Comparison of ENCODE assay signal across 11 cellular contexts in genomic region chr22:40510965-40511364, GRCh38.
DNase-seq lines count a peak whose midpoint lies in the region; ATAC-seq and TF ChIP-seq lines count a peak whose summit lies in the region.
"Had no signal": no experiment of that assay in that cellular context is flagged by ENCODE, and none has a peak within 500 bp of the region (broad histone marks: within the 10 kb centered on the region; RNA-seq: fewer than 3 reads in every experiment).

No MANE protein-coding gene starts in this region.

- TF ChIP-seq EP300 in tibial nerve (IDR thresholded peaks at IDR 0.05): no peak

- H3K9me3 ChIP-seq in Panc1 (ENCODE audit: control insufficient read depth, insufficient read depth, low read depth, low read length) (no peaks in the 10 kb centered on the region), tibial nerve (no peaks in the 10 kb centered on the region), neural progenitor cell (ENCODE audit: low read depth) (no peaks in the 10 kb centered on the region)

- no peak overlapping the region for H3K9ac ChIP-seq in neural progenitor cell

- H3K79me2 ChIP-seq in neural progenitor cell (ENCODE audit: low read depth): peaks cover 6% of the 10 kb centered on the region

- H3K36me3 Mint-ChIP-seq in chondrocyte (ENCODE audit: low read depth) (no peaks in the 10 kb centered on the region), nephron (ENCODE audit: low read depth) (peaks cover 6% of the 10 kb centered on the region), neural progenitor cell (no peaks in the 10 kb centered on the region)

- H3K27me3 ChIP-seq in Panc1 (ENCODE audit: control insufficient read depth, insufficient read depth, low read length): no peaks in the 10 kb centered on the region
- H3K27me3 ChIP-seq in tibial nerve: no peaks in the 10 kb centered on the region
- H3K27me3 ChIP-seq in neural progenitor cell: no peaks in the 10 kb centered on the region

- peak overlapping the region; percentile 92 for H3K27ac Mint-ChIP-seq in chondrocyte (ENCODE audit: unreplicated experiment)
- H3K27ac Mint-ChIP-seq in nephron: peak overlapping the region; percentile 76 to 94 (median 84)
- H3K27ac Mint-ChIP-seq in neural progenitor cell: no peak overlapping the region

- H3K27ac ChIP-seq in Panc1 (ENCODE audit: low read length): peak overlapping the region; percentile 78
- H3K27ac ChIP-seq in tibial nerve: peak overlapping the region; percentile 71 to 92 (median 83)
- H3K27ac ChIP-seq in neural progenitor cell: no peak overlapping the region
- H3K27ac ChIP-seq: HL-60 had no signal

- no peaks in the 10 kb centered on the region; the same call in 1 of the 2 replicates for H3K36me3 ChIP-seq in Panc1 (ENCODE audit: control insufficient read depth, insufficient read depth, low read length)
- H3K36me3 ChIP-seq in tibial nerve: no peaks in the 10 kb centered on the region
- no peaks in the 10 kb centered on the region for H3K36me3 ChIP-seq in neural progenitor cell

- H4K20me1 ChIP-seq in neural progenitor cell (ENCODE audit: low read depth): no peaks in the 10 kb centered on the region

- H3K9me3 Mint-ChIP-seq in chondrocyte (ENCODE audit: low read depth): no peaks in the 10 kb centered on the region
- no peaks in the 10 kb centered on the region for H3K9me3 Mint-ChIP-seq in nephron
- H3K9me3 Mint-ChIP-seq in neural progenitor cell: no peaks in the 10 kb centered on the region

- in situ Hi-C loops in Panc1 (cut with HindIII; ENCODE audit: low pct_unique_long_range_greater_than_20kb, low sequenced_read_pairs): no loop called here

- ATAC-seq in Panc1: no peak

- CTCF ChIA-PET in Panc1 (lab: Charles Lee): no interaction called here

- TF ChIP-seq CTCF in Panc1 (IDR thresholded peaks at IDR 0.05) (no peak), chondrocyte (IDR thresholded peaks at IDR 0.05) (no peak), nephron (IDR thresholded peaks at IDR 0.05; ENCODE audit: unreplicated experiment in 3 of 3) (no peak), tibial nerve (IDR thresholded peaks at IDR 0.05) (no peak), neural progenitor cell (IDR thresholded peaks at IDR 0.05) (no peak)

- no peak overlapping the region for H3K4me2 ChIP-seq in neural progenitor cell

- no TSS peak for BruUV-seq in Panc1 (replicated peaks; lab: Mats Ljungman, UMichigan)

- H2AFZ ChIP-seq in neural progenitor cell (replicated peaks): no peak overlapping the region

- no peak overlapping the region for H3K4me3 ChIP-seq in Panc1 (ENCODE audit: low read depth in 2 of 2, low read length in 2 of 2)
- H3K4me3 ChIP-seq in tibial nerve: no peak overlapping the region
- H3K4me3 ChIP-seq in neural progenitor cell: no peak overlapping the region

- no peaks in the 10 kb centered on the region for H3F3A ChIP-seq in neural progenitor cell (ENCODE audit: low read depth)

- DNase-seq in Panc1 (ENCODE audit: low read depth, low spot score) (no peak), chondrocyte (ENCODE audit: low spot score) (no peak), tibial nerve (ENCODE audit: low spot score in 2 of 2) (no peak), COLO829 (ENCODE audit: low spot score) (no peak), dedifferentiated amniotic fluid mesenchymal stem cell (ENCODE audit: extremely low spot score) (no peak), neural progenitor cell (ENCODE audit: low spot score) (no peak)
- DNase-seq: activated CD8-positive, alpha-beta memory T cell treated with anti-CD3 and anti-CD28 coated beads, Interleukin-2, amount 50 U/mL, for 4 hours; NCI-H526; SIG-M5 had no signal

- intact Hi-C loops in Panc1 (cut with micrococcal nuclease; ENCODE audit: unreplicated experiment): no loop called here

- H3K4me3 Mint-ChIP-seq in chondrocyte (ENCODE audit: unreplicated experiment): no peak overlapping the region
- H3K4me3 Mint-ChIP-seq in nephron: no peak overlapping the region
- H3K4me3 Mint-ChIP-seq in neural progenitor cell: no peak overlapping the region

- H3K4me1 Mint-ChIP-seq in chondrocyte (ENCODE audit: low read depth): peaks cover 69% of the 10 kb centered on the region
- peaks cover 44% of the 10 kb centered on the region for H3K4me1 Mint-ChIP-seq in nephron
- H3K4me1 Mint-ChIP-seq in neural progenitor cell: peaks cover 24% of the 10 kb centered on the region

- no peak for TF ChIP-seq POLR2A in tibial nerve (IDR thresholded peaks at IDR 0.05)

- 63 to 79% methylated on average over 1 of the region's 1 CpG for WGBS in tibial nerve, 2 donors

- peaks cover 53% of the 10 kb centered on the region for H3K4me1 ChIP-seq in Panc1 (ENCODE audit: control insufficient read depth, insufficient read depth, low read length)
- peaks cover 0 to 79% (median 49%) of the 10 kb centered on the region in 4 donors for H3K4me1 ChIP-seq in tibial nerve
- H3K4me1 ChIP-seq in neural progenitor cell: peaks cover 6% of the 10 kb centered on the region

- no peaks in the 10 kb centered on the region for H3K27me3 Mint-ChIP-seq in chondrocyte (ENCODE audit: low read depth)
- H3K27me3 Mint-ChIP-seq in nephron (ENCODE audit: low read depth): no peaks in the 10 kb centered on the region
- H3K27me3 Mint-ChIP-seq in neural progenitor cell (ENCODE audit: insufficient read depth, low read depth): no peaks in the 10 kb centered on the region

- POLR2A ChIA-PET in Panc1 (lab: Charles Lee): interaction anchor here (0.5 to 0.6 kb wide), 2 partner anchors 62 to 207 kb away, joined by 6 to 12 read pairs; no protein-coding TSS in a partner anchor
